Comparison of ENCODE assay signal across 1 cellular context in the genomic region with DNA sequence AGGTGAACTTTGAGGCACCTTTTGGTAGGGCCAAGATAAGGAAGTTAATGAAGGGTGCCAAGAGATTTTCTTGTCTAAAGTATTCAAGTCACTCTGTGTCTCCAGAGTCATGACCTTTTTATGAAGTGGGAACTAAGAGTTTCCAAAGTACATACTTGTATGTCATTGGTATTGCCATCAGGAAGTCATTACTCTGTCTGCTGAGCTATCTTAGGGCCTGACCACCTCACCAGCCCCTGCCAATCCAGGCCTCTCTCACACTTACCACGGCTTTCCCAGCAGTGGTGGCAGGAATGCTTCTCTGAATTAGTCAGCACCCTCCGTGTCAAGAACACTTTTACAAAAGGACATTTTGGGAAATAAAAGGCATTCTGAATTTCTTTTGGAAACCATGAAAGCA.
TF ChIP-seq lines count a peak whose summit lies in the region.

No MANE protein-coding gene starts in this region.

TF ChIP-seq in WTC11, 78 proteins besides CTCF, POLR2A, EP300 and RAD21 (continued from another document):
- TF ChIP-seq, protein P1, sequence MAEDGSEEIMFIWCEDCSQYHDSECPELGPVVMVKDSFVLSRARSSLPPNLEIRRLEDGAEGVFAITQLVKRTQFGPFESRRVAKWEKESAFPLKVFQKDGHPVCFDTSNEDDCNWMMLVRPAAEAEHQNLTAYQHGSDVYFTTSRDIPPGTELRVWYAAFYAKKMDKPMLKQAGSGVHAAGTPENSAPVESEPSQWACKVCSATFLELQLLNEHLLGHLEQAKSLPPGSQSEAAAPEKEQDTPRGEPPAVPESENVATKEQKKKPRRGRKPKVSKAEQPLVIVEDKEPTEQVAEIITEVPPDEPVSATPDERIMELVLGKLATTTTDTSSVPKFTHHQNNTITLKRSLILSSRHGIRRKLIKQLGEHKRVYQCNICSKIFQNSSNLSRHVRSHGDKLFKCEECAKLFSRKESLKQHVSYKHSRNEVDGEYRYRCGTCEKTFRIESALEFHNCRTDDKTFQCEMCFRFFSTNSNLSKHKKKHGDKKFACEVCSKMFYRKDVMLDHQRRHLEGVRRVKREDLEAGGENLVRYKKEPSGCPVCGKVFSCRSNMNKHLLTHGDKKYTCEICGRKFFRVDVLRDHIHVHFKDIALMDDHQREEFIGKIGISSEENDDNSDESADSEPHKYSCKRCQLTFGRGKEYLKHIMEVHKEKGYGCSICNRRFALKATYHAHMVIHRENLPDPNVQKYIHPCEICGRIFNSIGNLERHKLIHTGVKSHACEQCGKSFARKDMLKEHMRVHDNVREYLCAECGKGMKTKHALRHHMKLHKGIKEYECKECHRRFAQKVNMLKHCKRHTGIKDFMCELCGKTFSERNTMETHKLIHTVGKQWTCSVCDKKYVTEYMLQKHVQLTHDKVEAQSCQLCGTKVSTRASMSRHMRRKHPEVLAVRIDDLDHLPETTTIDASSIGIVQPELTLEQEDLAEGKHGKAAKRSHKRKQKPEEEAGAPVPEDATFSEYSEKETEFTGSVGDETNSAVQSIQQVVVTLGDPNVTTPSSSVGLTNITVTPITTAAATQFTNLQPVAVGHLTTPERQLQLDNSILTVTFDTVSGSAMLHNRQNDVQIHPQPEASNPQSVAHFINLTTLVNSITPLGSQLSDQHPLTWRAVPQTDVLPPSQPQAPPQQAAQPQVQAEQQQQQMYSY (CRISPR knock-in tag; IDR thresholded peaks at IDR 0.05) = no peak
- TF ChIP-seq, protein P2, sequence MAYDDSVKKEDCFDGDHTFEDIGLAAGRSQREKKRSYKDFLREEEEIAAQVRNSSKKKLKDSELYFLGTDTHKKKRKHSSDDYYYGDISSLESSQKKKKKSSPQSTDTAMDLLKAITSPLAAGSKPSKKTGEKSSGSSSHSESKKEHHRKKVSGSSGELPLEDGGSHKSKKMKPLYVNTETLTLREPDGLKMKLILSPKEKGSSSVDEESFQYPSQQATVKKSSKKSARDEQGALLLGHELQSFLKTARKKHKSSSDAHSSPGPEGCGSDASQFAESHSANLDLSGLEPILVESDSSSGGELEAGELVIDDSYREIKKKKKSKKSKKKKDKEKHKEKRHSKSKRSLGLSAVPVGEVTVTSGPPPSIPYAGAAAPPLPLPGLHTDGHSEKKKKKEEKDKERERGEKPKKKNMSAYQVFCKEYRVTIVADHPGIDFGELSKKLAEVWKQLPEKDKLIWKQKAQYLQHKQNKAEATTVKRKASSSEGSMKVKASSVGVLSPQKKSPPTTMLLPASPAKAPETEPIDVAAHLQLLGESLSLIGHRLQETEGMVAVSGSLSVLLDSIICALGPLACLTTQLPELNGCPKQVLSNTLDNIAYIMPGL (CRISPR knock-in tag; IDR thresholded peaks at IDR 0.05) = no peak
- TF ChIP-seq ZNF232 (CRISPR knock-in tag; IDR thresholded peaks at IDR 0.05) = no peak
- TF ChIP-seq, protein P3, sequence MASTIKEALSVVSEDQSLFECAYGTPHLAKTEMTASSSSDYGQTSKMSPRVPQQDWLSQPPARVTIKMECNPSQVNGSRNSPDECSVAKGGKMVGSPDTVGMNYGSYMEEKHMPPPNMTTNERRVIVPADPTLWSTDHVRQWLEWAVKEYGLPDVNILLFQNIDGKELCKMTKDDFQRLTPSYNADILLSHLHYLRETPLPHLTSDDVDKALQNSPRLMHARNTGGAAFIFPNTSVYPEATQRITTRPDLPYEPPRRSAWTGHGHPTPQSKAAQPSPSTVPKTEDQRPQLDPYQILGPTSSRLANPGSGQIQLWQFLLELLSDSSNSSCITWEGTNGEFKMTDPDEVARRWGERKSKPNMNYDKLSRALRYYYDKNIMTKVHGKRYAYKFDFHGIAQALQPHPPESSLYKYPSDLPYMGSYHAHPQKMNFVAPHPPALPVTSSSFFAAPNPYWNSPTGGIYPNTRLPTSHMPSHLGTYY (CRISPR knock-in tag; IDR thresholded peaks at IDR 0.05) = no peak
